ENCODE assay signal across 25 cellular contexts in the genomic region with DNA sequence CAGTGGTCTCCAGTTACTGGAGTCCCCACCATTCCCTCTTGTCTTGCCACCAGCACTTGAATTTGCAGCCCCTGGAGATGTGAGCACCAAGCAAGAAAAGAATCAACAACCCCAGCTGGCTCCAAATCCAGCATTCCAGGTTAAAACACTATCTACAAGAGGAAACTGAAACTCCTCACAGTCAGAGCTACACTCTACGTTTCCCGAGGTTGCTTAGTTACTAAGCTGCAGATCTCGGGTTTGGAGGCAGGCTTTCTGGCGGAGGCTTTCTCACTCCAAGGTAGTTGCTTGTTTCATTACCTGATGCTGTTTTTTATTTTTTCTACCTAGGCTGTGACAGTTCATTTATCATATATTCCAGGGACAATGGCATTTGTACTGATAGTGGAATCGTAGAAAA.
"Had no signal": no experiment of that assay in that cellular context is flagged by ENCODE, and none has a peak within 500 bp of the region (broad histone marks: within the 10 kb centered on the region; RNA-seq: fewer than 3 reads in every experiment).

No MANE protein-coding gene starts in this region.

- H3K9me3 Mint-ChIP-seq: central memory CD8-positive, alpha-beta T cell; natural killer cell treated with Interleukin-12 subunit alpha and Interleukin-12 subunit beta and Interleukin-15 and Interleukin-18, amount 100 ng/mL, for 72 hours; stimulated activated effector memory CD8-positive, alpha-beta T cell treated with anti-CD3 and anti-CD28 coated beads, Interleukin-12 subunit alpha, Interleukin-12 subunit beta, amount 100 ng/mL, for 72 hours had no signal

- H3K27me3 ChIP-seq: adrenal gland, ascending aorta, pancreas, stomach, transverse colon, uterus had no signal

- H3K9me3 ChIP-seq: adrenal gland, ascending aorta, pancreas, transverse colon, uterus had no signal

- H3K4me3 Mint-ChIP-seq: activated CD4-positive, alpha-beta T cell treated with anti-CD3 and anti-CD28 coated beads, Interleukin-2, amount 10 ng/mL, durations not matched to agents 7 days and 5 days; activated CD8-positive, alpha-beta T cell treated with anti-CD3 and anti-CD28 coated beads, Interleukin-2, amount 10 ng/mL, durations not matched to agents 7 days and 5 days; central memory CD8-positive, alpha-beta T cell; natural killer cell treated with Interleukin-12 subunit alpha and Interleukin-12 subunit beta and Interleukin-15 and Interleukin-18, amount 100 ng/mL, for 72 hours; stimulated activated effector memory CD8-positive, alpha-beta T cell treated with anti-CD3 and anti-CD28 coated beads, Interleukin-12 subunit alpha, Interleukin-12 subunit beta, amount 100 ng/mL, for 72 hours; T-cell; T-helper 2 cell treated with Interferon-gamma antibody and Interleukin-4, amounts not matched to agents 5 μg/mL and 100 μg/mL, for 36 hours had no signal

- H3K27ac ChIP-seq: adrenal gland, ascending aorta, epithelial cell of prostate, pancreas, psoas muscle, stomach, transverse colon, uterus, VCaP had no signal

- H3K27me3 Mint-ChIP-seq: activated CD4-positive, alpha-beta T cell treated with anti-CD3 and anti-CD28 coated beads, Interleukin-2, amount 10 ng/mL, durations not matched to agents 7 days and 5 days; central memory CD8-positive, alpha-beta T cell; T-cell had no signal

- H3K27ac Mint-ChIP-seq: activated CD4-positive, alpha-beta T cell treated with anti-CD3 and anti-CD28 coated beads, Interleukin-2, amount 10 ng/mL, durations not matched to agents 7 days and 5 days; activated CD8-positive, alpha-beta T cell treated with anti-CD3 and anti-CD28 coated beads, Interleukin-2, amount 10 ng/mL, durations not matched to agents 7 days and 5 days; activated naive CD4-positive, alpha-beta T cell treated with anti-CD3 and anti-CD28 coated beads, Interleukin-2, amount 50 U/mL, for 72 hours; natural killer cell treated with Interleukin-12 subunit alpha and Interleukin-12 subunit beta and Interleukin-15 and Interleukin-18, amount 100 ng/mL, for 72 hours; stimulated activated effector memory CD8-positive, alpha-beta T cell treated with anti-CD3 and anti-CD28 coated beads, Interleukin-12 subunit alpha, Interleukin-12 subunit beta, amount 100 ng/mL, for 72 hours; T-cell; T-helper 2 cell treated with Interferon-gamma antibody and Interleukin-4, amounts not matched to agents 5 μg/mL and 100 μg/mL, for 36 hours had no signal

- H3K4me1 Mint-ChIP-seq: activated CD4-positive, alpha-beta T cell treated with anti-CD3 and anti-CD28 coated beads, Interleukin-2, amount 10 ng/mL, durations not matched to agents 7 days and 5 days; central memory CD8-positive, alpha-beta T cell; stimulated activated effector memory CD8-positive, alpha-beta T cell treated with anti-CD3 and anti-CD28 coated beads, Interleukin-12 subunit alpha, Interleukin-12 subunit beta, amount 100 ng/mL, for 72 hours; T-cell had no signal

- ATAC-seq: activated CD4-positive, CD25-positive, alpha-beta regulatory T cell treated with anti-CD3 and anti-CD28 coated beads, Interleukin-2, amount 50 U/mL, for 24 hours; activated CD8-positive, alpha-beta T cell treated with anti-CD3 and anti-CD28 coated beads, Interleukin-2, amount 10 ng/mL, durations not matched to agents 7 days and 5 days; activated naive CD4-positive, alpha-beta T cell treated with anti-CD3 and anti-CD28 coated beads, Interleukin-2, amount 50 U/mL, for 72 hours; left ventricle myocardium superior; psoas muscle; right cardiac atrium; stimulated activated effector memory CD8-positive, alpha-beta T cell treated with anti-CD3 and anti-CD28 coated beads, Interleukin-12 subunit alpha, Interleukin-12 subunit beta, amount 100 ng/mL, for 72 hours; T-cell had no signal

- H3K4me1 ChIP-seq: adrenal gland, ascending aorta, pancreas, psoas muscle, stomach, transverse colon, uterus had no signal

- H3K36me3 Mint-ChIP-seq: natural killer cell treated with Interleukin-12 subunit alpha and Interleukin-12 subunit beta and Interleukin-15 and Interleukin-18, amount 100 ng/mL, for 72 hours; stimulated activated effector memory CD8-positive, alpha-beta T cell treated with anti-CD3 and anti-CD28 coated beads, Interleukin-12 subunit alpha, Interleukin-12 subunit beta, amount 100 ng/mL, for 72 hours; T-cell had no signal

- DNase-seq: activated CD4-positive, alpha-beta T cell treated with anti-CD3 and anti-CD28 coated beads, Interleukin-2, amount 10 ng/mL, durations not matched to agents 7 days and 5 days; activated CD8-positive, alpha-beta T cell treated with anti-CD3 and anti-CD28 coated beads, Interleukin-2, amount 10 ng/mL, durations not matched to agents 7 days and 5 days; activated gamma-delta T cell treated with Interleukin-2 at 50 U/mL for 16 hours; activated T-cell treated with anti-CD3 and anti-CD28 coated beads, Interleukin-2, amount 50 U/mL, for 1 hour; adrenal gland; left ventricle myocardium superior; mammary epithelial cell; pancreas; psoas muscle; right cardiac atrium; stimulated activated CD4-positive, alpha-beta T cell treated with anti-CD3 and anti-CD28 coated beads, Interleukin-12 subunit alpha, Interleukin-12 subunit beta, amount 100 ng/mL, for 4 hours; stimulated activated CD4-positive, alpha-beta T cell treated with anti-CD3 and anti-CD28 coated beads, Interleukin-1b, Interleukin-23, amount 100 ng/mL, for 48 hours; stomach; T-cell; transverse colon; uterus had no signal
